1 cellular context compared by ENCODE assay signal in genomic region chr7:105353752-105354328, GRCh38.
TF ChIP-seq lines count a peak whose summit lies in the region.

No MANE protein-coding gene starts in this region.

TF ChIP-seq in GM23338, 12 proteins besides CTCF, POLR2A, EP300 and RAD21 (continued from another document):
- TF ChIP-seq ZNF462 (CRISPR knock-in tag; IDR thresholded peaks at IDR 0.05), result no peak
- TF ChIP-seq CREB1 (CRISPR knock-in tag; IDR thresholded peaks at IDR 0.05; ENCODE audit: low read depth), result no peak
- TF ChIP-seq ETS1 (IDR thresholded peaks at IDR 0.05), result no peak
- no peak for TF ChIP-seq POLR2AphosphoS5 (IDR thresholded peaks at IDR 0.05; ENCODE audit: low read depth)
- TF ChIP-seq EZH2phosphoT487 (IDR thresholded peaks at IDR 0.05; ENCODE audit: unreplicated experiment), result no peak
- no peak for TF ChIP-seq ZNF331 (CRISPR knock-in tag; IDR thresholded peaks at IDR 0.05; ENCODE audit: low read depth)
- TF ChIP-seq JUNB (IDR thresholded peaks at IDR 0.05; ENCODE audit: unreplicated experiment), result no peak
- no peak for TF ChIP-seq NANOG (IDR thresholded peaks at IDR 0.05; ENCODE audit: borderline replicate concordance)
